Comparison of ENCODE assay signal across 1 cellular context in the genomic region with DNA sequence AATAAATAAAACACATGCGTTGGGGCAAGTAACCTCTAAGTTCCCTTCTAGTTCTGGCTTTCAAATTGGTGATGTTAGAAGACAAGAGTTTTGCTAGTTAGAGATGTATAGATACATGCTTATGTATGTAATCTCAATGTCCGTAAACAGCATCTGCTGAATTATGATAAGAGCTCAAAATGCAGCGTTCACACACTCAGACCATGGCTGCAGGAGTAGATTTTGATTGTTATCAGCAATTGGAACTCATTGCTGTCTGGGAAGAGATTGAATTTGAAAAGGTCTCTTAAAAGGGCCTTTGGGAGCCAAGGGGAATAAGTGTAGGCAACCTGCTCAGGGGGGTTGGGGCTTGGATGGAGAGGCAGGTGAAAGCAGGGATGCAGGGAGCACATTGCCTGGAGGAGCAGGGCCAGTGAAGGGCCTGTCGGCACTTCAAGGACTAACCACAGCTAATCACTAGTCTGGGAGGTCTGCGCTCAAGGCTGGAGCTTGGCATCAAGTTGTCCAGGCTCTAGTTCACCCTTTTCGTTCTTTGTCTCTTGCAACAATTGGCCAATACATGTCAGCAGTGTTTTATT.
TF ChIP-seq lines count a peak whose summit lies in the region.

No MANE protein-coding gene starts in this region.

TF ChIP-seq in GM23338, 12 proteins besides CTCF, POLR2A, EP300 and RAD21 (continued from another document):
- TF ChIP-seq NANOG (IDR thresholded peaks at IDR 0.05; ENCODE audit: borderline replicate concordance) (no peak), STAT1 (IDR thresholded peaks at IDR 0.05; ENCODE audit: unreplicated experiment) (no peak), CREB1 (CRISPR knock-in tag; IDR thresholded peaks at IDR 0.05; ENCODE audit: low read depth) (no peak), ZNF331 (CRISPR knock-in tag; IDR thresholded peaks at IDR 0.05; ENCODE audit: low read depth) (no peak), POLR2AphosphoS5 (IDR thresholded peaks at IDR 0.05; ENCODE audit: low read depth) (no peak)
- TF ChIP-seq, protein P1, sequence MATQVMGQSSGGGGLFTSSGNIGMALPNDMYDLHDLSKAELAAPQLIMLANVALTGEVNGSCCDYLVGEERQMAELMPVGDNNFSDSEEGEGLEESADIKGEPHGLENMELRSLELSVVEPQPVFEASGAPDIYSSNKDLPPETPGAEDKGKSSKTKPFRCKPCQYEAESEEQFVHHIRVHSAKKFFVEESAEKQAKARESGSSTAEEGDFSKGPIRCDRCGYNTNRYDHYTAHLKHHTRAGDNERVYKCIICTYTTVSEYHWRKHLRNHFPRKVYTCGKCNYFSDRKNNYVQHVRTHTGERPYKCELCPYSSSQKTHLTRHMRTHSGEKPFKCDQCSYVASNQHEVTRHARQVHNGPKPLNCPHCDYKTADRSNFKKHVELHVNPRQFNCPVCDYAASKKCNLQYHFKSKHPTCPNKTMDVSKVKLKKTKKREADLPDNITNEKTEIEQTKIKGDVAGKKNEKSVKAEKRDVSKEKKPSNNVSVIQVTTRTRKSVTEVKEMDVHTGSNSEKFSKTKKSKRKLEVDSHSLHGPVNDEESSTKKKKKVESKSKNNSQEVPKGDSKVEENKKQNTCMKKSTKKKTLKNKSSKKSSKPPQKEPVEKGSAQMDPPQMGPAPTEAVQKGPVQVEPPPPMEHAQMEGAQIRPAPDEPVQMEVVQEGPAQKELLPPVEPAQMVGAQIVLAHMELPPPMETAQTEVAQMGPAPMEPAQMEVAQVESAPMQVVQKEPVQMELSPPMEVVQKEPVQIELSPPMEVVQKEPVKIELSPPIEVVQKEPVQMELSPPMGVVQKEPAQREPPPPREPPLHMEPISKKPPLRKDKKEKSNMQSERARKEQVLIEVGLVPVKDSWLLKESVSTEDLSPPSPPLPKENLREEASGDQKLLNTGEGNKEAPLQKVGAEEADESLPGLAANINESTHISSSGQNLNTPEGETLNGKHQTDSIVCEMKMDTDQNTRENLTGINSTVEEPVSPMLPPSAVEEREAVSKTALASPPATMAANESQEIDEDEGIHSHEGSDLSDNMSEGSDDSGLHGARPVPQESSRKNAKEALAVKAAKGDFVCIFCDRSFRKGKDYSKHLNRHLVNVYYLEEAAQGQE (IDR thresholded peaks at IDR 0.05; ENCODE audit: unreplicated experiment), result no peak
- TF ChIP-seq, protein P2, sequence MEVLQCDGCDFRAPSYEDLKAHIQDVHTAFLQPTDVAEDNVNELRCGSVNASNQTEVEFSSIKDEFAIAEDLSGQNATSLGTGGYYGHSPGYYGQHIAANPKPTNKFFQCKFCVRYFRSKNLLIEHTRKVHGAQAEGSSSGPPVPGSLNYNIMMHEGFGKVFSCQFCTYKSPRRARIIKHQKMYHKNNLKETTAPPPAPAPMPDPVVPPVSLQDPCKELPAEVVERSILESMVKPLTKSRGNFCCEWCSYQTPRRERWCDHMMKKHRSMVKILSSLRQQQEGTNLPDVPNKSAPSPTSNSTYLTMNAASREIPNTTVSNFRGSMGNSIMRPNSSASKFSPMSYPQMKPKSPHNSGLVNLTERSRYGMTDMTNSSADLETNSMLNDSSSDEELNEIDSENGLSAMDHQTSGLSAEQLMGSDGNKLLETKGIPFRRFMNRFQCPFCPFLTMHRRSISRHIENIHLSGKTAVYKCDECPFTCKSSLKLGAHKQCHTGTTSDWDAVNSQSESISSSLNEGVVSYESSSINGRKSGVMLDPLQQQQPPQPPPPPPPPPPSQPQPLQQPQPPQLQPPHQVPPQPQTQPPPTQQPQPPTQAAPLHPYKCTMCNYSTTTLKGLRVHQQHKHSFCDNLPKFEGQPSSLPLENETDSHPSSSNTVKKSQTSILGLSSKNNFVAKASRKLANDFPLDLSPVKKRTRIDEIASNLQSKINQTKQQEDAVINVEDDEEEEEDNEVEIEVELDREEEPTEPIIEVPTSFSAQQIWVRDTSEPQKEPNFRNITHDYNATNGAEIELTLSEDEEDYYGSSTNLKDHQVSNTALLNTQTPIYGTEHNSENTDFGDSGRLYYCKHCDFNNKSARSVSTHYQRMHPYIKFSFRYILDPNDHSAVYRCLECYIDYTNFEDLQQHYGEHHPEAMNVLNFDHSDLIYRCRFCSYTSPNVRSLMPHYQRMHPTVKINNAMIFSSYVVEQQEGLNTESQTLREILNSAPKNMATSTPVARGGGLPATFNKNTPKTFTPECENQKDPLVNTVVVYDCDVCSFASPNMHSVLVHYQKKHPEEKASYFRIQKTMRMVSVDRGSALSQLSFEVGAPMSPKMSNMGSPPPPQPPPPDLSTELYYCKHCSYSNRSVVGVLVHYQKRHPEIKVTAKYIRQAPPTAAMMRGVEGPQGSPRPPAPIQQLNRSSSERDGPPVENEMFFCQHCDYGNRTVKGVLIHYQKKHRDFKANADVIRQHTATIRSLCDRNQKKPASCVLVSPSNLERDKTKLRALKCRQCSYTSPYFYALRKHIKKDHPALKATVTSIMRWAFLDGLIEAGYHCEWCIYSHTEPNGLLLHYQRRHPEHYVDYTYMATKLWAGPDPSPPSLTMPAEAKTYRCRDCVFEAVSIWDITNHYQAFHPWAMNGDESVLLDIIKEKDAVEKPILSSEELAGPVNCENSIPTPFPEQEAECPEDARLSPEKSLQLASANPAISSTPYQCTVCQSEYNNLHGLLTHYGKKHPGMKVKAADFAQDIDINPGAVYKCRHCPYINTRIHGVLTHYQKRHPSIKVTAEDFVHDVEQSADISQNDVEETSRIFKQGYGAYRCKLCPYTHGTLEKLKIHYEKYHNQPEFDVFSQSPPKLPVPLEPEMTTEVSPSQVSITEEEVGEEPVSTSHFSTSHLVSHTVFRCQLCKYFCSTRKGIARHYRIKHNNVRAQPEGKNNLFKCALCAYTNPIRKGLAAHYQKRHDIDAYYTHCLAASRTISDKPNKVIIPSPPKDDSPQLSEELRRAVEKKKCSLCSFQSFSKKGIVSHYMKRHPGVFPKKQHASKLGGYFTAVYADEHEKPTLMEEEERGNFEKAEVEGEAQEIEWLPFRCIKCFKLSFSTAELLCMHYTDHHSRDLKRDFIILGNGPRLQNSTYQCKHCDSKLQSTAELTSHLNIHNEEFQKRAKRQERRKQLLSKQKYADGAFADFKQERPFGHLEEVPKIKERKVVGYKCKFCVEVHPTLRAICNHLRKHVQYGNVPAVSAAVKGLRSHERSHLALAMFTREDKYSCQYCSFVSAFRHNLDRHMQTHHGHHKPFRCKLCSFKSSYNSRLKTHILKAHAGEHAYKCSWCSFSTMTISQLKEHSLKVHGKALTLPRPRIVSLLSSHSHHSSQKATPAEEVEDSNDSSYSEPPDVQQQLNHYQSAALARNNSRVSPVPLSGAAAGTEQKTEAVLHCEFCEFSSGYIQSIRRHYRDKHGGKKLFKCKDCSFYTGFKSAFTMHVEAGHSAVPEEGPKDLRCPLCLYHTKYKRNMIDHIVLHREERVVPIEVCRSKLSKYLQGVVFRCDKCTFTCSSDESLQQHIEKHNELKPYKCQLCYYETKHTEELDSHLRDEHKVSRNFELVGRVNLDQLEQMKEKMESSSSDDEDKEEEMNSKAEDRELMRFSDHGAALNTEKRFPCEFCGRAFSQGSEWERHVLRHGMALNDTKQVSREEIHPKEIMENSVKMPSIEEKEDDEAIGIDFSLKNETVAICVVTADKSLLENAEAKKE (CRISPR knock-in tag; IDR thresholded peaks at IDR 0.05), result no peak
